8 cellular contexts compared by ENCODE assay signal in genomic region chr2:37189452-37190153, GRCh38. TPM values are rescaled to one million over a fixed set of nuclear protein-coding genes. Genes with fewer than 3 reads are reported as not detected.
A peak's percentile ranks its signal among the peaks of the same experiment; 100 is the strongest.
DNase-seq lines count a peak whose midpoint lies in the region; ATAC-seq, FAIRE-seq and TF ChIP-seq lines count a peak whose summit lies in the region.

No MANE protein-coding gene starts in this region.

- H3K27me3 Mint-ChIP-seq in neural crest cell (ENCODE audit: low read depth) = no peaks in the 10 kb centered on the region

- peaks cover 8% of the 10 kb centered on the region for H3K4me1 Mint-ChIP-seq in neural crest cell

- peak; percentile 3 for DNase-seq in GDM1 (lab: John Stamatoyannopoulos, UW)
- peak; percentile 34 for DNase-seq in NCI-H146 treated with DMSO at 0.1 percent for 48 hours (lab: John Stamatoyannopoulos, UW; ENCODE audit: unreplicated experiment)
- peak; percentile 91 for DNase-seq in bronchial epithelial cell (ENCODE audit: low read depth)
- DNase-seq in neural crest cell (ENCODE audit: low read depth, low spot score) = no peak
- DNase-seq in activated CD4-positive, CD25-positive, alpha-beta regulatory T cell treated with anti-CD3 and anti-CD28 coated beads, Interleukin-2, amount 50 U/mL, for 72 hours = no peak
- DNase-seq in GM12891 (ENCODE audit: insufficient read length, low spot score) = no peak
- DNase-seq in stimulated activated CD4-positive, alpha-beta T cell treated with anti-CD3 and anti-CD28 coated beads, Interleukin-15, amount 100 ng/mL, for 24 hours = no peak

- no peaks in the 10 kb centered on the region for H3K9me3 Mint-ChIP-seq in neural crest cell

- no peak overlapping the region for H3K4me3 ChIP-seq in bronchial epithelial cell (ENCODE audit: low read depth, low read length)

- H3K4me3 Mint-ChIP-seq in neural crest cell = no peak overlapping the region

- no peak for ATAC-seq in HG02763 (IDR thresholded peaks at IDR 0.05; ENCODE audit: unreplicated experiment)

- H3K36me3 Mint-ChIP-seq in neural crest cell (ENCODE audit: low read depth) = no peaks in the 10 kb centered on the region

- no peaks in the 10 kb centered on the region for H3K27me3 ChIP-seq in bronchial epithelial cell (ENCODE audit: control insufficient read depth, insufficient read depth, low read length)

- FAIRE-seq in bronchial epithelial cell (lab: Jason Lieb, UNC) = peak; percentile 60
- FAIRE-seq in GM12891 (lab: Jason Lieb, UNC) = no peak

- TF ChIP-seq CTCF in bronchial epithelial cell (IDR thresholded peaks at IDR 0.05; ENCODE audit: insufficient read depth, low read length, severe bottlenecking) = no peak
- no peak for TF ChIP-seq CTCF in neural crest cell (conservative IDR thresholded peaks at IDR 0.05)

- no peaks in the 10 kb centered on the region for H3K36me3 ChIP-seq in bronchial epithelial cell (ENCODE audit: control insufficient read depth, insufficient read depth, low read length)

- no peak for TF ChIP-seq POLR2A in GM12891 (IDR thresholded peaks at IDR 0.05; ENCODE audit: low read depth, low read length)

- H3K27ac Mint-ChIP-seq in neural crest cell (ENCODE audit: unreplicated experiment) = peak overlapping the region; percentile 52

TF ChIP-seq in GM12891, 5 proteins besides CTCF, POLR2A, EP300 and RAD21:
- TF ChIP-seq POU2F2 (IDR thresholded peaks at IDR 0.05; ENCODE audit: low read depth, low read length) (no peak), SPI1 (IDR thresholded peaks at IDR 0.05; ENCODE audit: low read depth, low read length) (no peak), POLR2AphosphoS5 (IDR thresholded peaks at IDR 0.05; ENCODE audit: low read depth, low read length) (no peak), PAX5 (IDR thresholded peaks at IDR 0.05; ENCODE audit: insufficient read depth, low read length, severe bottlenecking) (no peak), TAF1 (IDR thresholded peaks at IDR 0.05; ENCODE audit: low read depth, low read length) (no peak)

RNA-seq across cellular contexts. Expression of gene SULT6B1, which starts 1.1 kb away (rescaled TPM):
- not detected in 2 replicates for total RNA-seq in bronchial epithelial cell
- total RNA-seq in neural crest cell = not detected in 2 replicates
- not detected for polyA plus RNA-seq in GM12891 (2012; ENCODE audit: low read depth, missing spikeins)

RNA-seq across cellular contexts. Expression of gene CEBPZOS, which starts 6.7 kb away (rescaled TPM):
- total RNA-seq in bronchial epithelial cell (7.6 and 16.3 TPM in 2 replicates), neural crest cell (not detected in 2 replicates)
- 30.8 TPM for polyA plus RNA-seq in GM12891 (2012; ENCODE audit: low read depth, missing spikeins)

RNA-seq across cellular contexts. Expression of gene EIF2AK2, which starts 32.8 kb away (rescaled TPM):
- total RNA-seq in bronchial epithelial cell (10.5 and 11.1 TPM in 2 replicates), neural crest cell (34.1 and 37.3 TPM in 2 replicates)
- 20.1 TPM for polyA plus RNA-seq in GM12891 (2012; ENCODE audit: low read depth, missing spikeins)

RNA-seq across cellular contexts. Expression of gene CEBPZ, which starts 41.8 kb away (rescaled TPM):
- total RNA-seq in bronchial epithelial cell (53.5 and 62.9 TPM in 2 replicates), neural crest cell (55.0 and 60.4 TPM in 2 replicates)
- 42.6 TPM for polyA plus RNA-seq in GM12891 (2012; ENCODE audit: low read depth, missing spikeins)

RNA-seq across cellular contexts. Expression of gene NDUFAF7, which starts 41.9 kb away (rescaled TPM):
- total RNA-seq in bronchial epithelial cell (15.5 and 17.9 TPM in 2 replicates), neural crest cell (21.9 and 25.1 TPM in 2 replicates)
- polyA plus RNA-seq in GM12891 (2012; ENCODE audit: low read depth, missing spikeins) = 17.9 TPM

Comparison
In these comparisons a context has a peak if more than half of its experiments do, and no peak if none do; other contexts are left out.
1. DNase-seq: peak in GDM1 (single experiment), NCI-H146 treated with DMSO at 0.1 percent for 48 hours (single experiment) and bronchial epithelial cell (single experiment); none in neural crest cell (single experiment), activated CD4-positive, CD25-positive, alpha-beta regulatory T cell treated with anti-CD3 and anti-CD28 coated beads, Interleukin-2, amount 50 U/mL, for 72 hours (single experiment), GM12891 (single experiment) and stimulated activated CD4-positive, alpha-beta T cell treated with anti-CD3 and anti-CD28 coated beads, Interleukin-15, amount 100 ng/mL, for 24 hours (single experiment).